ENCODE assay signal across 8 cellular contexts in genomic region chr19:12333162-12334159, GRCh38.
A peak's percentile ranks its signal among the peaks of the same experiment; 100 is the strongest.
DNase-seq lines count a peak whose midpoint lies in the region; ATAC-seq and TF ChIP-seq lines count a peak whose summit lies in the region.

Gene ZNF563 (minus strand): TSS chr19:12333633. CDS start chr19:12333482, 151 bp downstream.

- peak; percentile 95 for TF ChIP-seq POLR2A in GM18526 (IDR thresholded peaks at IDR 0.05; ENCODE audit: extremely low read depth, insufficient read length)

- ATAC-seq in HG03064 (IDR thresholded peaks at IDR 0.05; ENCODE audit: low read depth, unreplicated experiment): peak; percentile 84

- peak within 1 kb of the TSS; percentile 89 for H3K4me3 ChIP-seq in choroid plexus epithelial cell (ENCODE audit: low read depth, low read length)

- no peak for TF ChIP-seq CTCF in choroid plexus epithelial cell (conservative IDR thresholded peaks at IDR 0.05; ENCODE audit: low read depth, low read length)

- DNase-seq in 8988T (peak; percentile 68), NCI-H2227 (lab: John Stamatoyannopoulos, UW; ENCODE audit: unreplicated experiment) (peak; percentile 90), choroid plexus epithelial cell (ENCODE audit: low read depth) (peak; percentile 93), kidney glomerular epithelial cell (lab: John Stamatoyannopoulos, UW) (peak; percentile 88)
- peak; percentile 98 to 99 for DNase-seq in activated CD4-positive, alpha-beta T cell treated with anti-CD3 and anti-CD28 coated beads for 4 hours
- DNase-seq in stimulated activated CD4-positive, alpha-beta T cell treated with anti-CD3 and anti-CD28 coated beads, Interleukin-15, amount 100 ng/mL, for 24 hours: peak; percentile 99

Comparison
In these comparisons a context has a peak if more than half of its experiments do, and no peak if none do; other contexts are left out.
1. Peak in every context shown above with its lines: DNase-seq, ATAC-seq and H3K4me3 ChIP-seq.